Comparison of ENCODE assay signal across 1 cellular context in the genomic region with DNA sequence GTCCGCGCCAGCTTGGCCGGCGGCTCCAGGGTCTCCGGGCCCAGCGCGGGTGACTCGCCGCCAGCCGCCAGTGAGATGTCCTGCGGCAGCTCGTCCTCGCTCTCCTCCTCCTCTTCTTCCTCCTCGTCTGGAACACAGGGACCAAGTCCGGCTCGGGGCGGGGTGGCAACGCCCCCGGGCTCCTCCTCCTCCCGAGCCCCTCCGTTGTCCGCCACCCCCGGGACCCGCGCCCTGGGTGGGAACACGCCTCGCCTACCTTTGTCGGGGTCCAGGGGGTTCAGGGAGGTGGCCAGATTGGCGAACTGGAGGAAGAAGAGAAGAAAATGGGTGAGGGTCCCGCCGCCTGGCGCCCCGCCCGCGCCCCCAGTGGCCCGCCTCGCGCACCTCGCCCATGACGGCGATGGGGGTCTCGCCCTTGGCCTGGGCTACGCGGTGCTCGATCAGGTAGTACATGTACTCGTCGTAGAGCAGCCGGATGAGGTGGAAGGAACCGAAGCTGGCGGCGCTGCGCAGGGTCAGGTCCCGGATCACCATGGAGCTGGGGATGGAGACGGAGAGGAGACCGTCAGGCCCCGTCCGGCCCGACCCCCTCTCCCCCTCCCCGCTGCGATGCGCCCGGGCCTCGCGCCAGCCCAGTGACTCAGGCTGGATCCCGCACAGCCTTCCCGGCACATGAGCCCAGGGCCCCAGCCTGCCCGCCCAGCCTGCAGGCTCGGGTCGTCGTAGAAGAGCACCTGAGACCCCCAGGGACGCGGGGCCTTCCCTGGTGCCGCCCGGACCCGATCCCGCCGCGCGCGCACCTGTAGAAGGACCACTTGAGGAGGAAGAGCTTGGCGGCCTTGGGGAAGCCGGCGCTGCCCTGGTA.
TF ChIP-seq lines count a peak whose summit lies in the region.

No MANE protein-coding gene starts in this region.

TF ChIP-seq in HepG2, 621 proteins besides CTCF, POLR2A, EP300 and RAD21:
- TF ChIP-seq ZNF333 (CRISPR knock-in tag; IDR thresholded peaks at IDR 0.05; ENCODE audit: borderline replicate concordance) (no peak), AGO2 (optimal IDR thresholded peaks at IDR 0.05; ENCODE audit: low read depth, low read length) (peak; percentile 72), HOXA5 (CRISPR knock-in tag; IDR thresholded peaks at IDR 0.05) (no peak), ZNF616 (CRISPR knock-in tag; IDR thresholded peaks at IDR 0.05; ENCODE audit: low read depth) (no peak), NR2F1 (CRISPR knock-in tag; IDR thresholded peaks at IDR 0.05) (no peak), SPEN (CRISPR knock-in tag; IDR thresholded peaks at IDR 0.05; ENCODE audit: low read depth) (no peak)
